30 cellular contexts compared by ENCODE assay signal in genomic region chr3:163521261-163521660, GRCh38.
"Had no signal": no experiment of that assay in that cellular context is flagged by ENCODE, and none has a peak within 500 bp of the region (broad histone marks: within the 10 kb centered on the region; RNA-seq: fewer than 3 reads in every experiment).

No MANE protein-coding gene starts in this region.

- H3K27ac ChIP-seq: ascending aorta, breast epithelium, cardiac muscle cell, colonic mucosa, epithelial cell of prostate, esophagus squamous epithelium, gastroesophageal sphincter, heart right ventricle, hepatocyte had no signal

- H3K4me1 ChIP-seq: breast epithelium, colonic mucosa, esophagus squamous epithelium, gastroesophageal sphincter, heart right ventricle had no signal

- H3K27me3 ChIP-seq: ascending aorta, breast epithelium, cardiac muscle cell, colonic mucosa, esophagus squamous epithelium, gastroesophageal sphincter, heart right ventricle, hepatocyte had no signal

- ATAC-seq: activated CD4-positive, alpha-beta T cell treated with anti-CD3 and anti-CD28 coated beads for 36 hours; activated CD8-positive, alpha-beta memory T cell treated with anti-CD3 and anti-CD28 coated beads, Interleukin-2, amount 10 ng/mL, durations not matched to agents 7 days and 5 days; activated CD8-positive, alpha-beta T cell treated with anti-CD3 and anti-CD28 coated beads, Interleukin-2, amount 10 ng/mL, durations not matched to agents 7 days and 5 days; activated naive CD4-positive, alpha-beta T cell treated with anti-CD3 and anti-CD28 coated beads, Interleukin-2, amount 50 U/mL, for 72 hours; activated T-cell treated with anti-CD3 and anti-CD28 coated beads, Interleukin-2, amount 50 U/mL, for 72 hours; gastroesophageal sphincter; heart right ventricle had no signal

- H2AFZ ChIP-seq: hepatocyte had no signal

- H3K4me3 ChIP-seq: ascending aorta, breast epithelium, cardiac muscle cell, colonic mucosa, esophagus squamous epithelium, gastroesophageal sphincter, heart right ventricle, hepatocyte had no signal

- FAIRE-seq: endometrium, endothelial cell of umbilical vein had no signal

- H3K4me2 ChIP-seq: hepatocyte had no signal

- DNase-seq: activated CD4-positive, alpha-beta memory T cell treated with anti-CD3 and anti-CD28 coated beads for 36 hours; activated CD4-positive, alpha-beta T cell treated with anti-CD3 and anti-CD28 coated beads for 36 hours; activated CD4-positive, alpha-beta T cell treated with anti-CD3 and anti-CD28 coated beads, Interleukin-2, amount 10 ng/mL, durations not matched to agents 24 days and 14 days; activated CD4-positive, CD25-positive, alpha-beta regulatory T cell; activated CD4-positive, CD25-positive, alpha-beta regulatory T cell treated with anti-CD3 and anti-CD28 coated beads, Interleukin-2, amount 50 U/mL, for 72 hours; activated CD8-positive, alpha-beta memory T cell treated with anti-CD3 and anti-CD28 coated beads, Interleukin-2, amount 10 ng/mL, durations not matched to agents 7 days and 5 days; activated CD8-positive, alpha-beta memory T cell treated with anti-CD3 and anti-CD28 coated beads, Interleukin-2, amount 50 U/mL, for 4 hours; activated CD8-positive, alpha-beta T cell treated with anti-CD3 and anti-CD28 coated beads, Interleukin-2, amount 10 ng/mL, durations not matched to agents 7 days and 5 days; activated gamma-delta T cell; activated naive CD4-positive, alpha-beta T cell; activated naive CD4-positive, alpha-beta T cell treated with anti-CD3 and anti-CD28 coated beads, Interleukin-2, amount 10 ng/mL, durations not matched to agents 7 days and 5 days; activated naive CD8-positive, alpha-beta T cell treated with anti-CD3 and anti-CD28 coated beads, Interleukin-2, amount 10 ng/mL, durations not matched to agents 7 days and 5 days; activated T-cell treated with anti-CD3 and anti-CD28 coated beads, Interleukin-2, amount 50 U/mL, for 1 hour; activated T-cell treated with anti-CD3 and anti-CD28 coated beads, Interleukin-2, amount 50 U/mL, for 72 hours; central memory CD4-positive, alpha-beta T cell; cerebellar nuclear complex; colonic mucosa; effector CD8-positive, alpha-beta T cell; esophagus squamous epithelium; foreskin melanocyte; heart right ventricle had no signal

- H3K36me3 ChIP-seq: ascending aorta, breast epithelium, cardiac muscle cell, colonic mucosa, esophagus squamous epithelium, gastroesophageal sphincter, heart right ventricle had no signal

- H3K9me3 ChIP-seq: ascending aorta, breast epithelium, colonic mucosa, esophagus squamous epithelium, gastroesophageal sphincter, heart right ventricle had no signal
